Comparison of ENCODE assay signal across 16 cellular contexts in the genomic region with DNA sequence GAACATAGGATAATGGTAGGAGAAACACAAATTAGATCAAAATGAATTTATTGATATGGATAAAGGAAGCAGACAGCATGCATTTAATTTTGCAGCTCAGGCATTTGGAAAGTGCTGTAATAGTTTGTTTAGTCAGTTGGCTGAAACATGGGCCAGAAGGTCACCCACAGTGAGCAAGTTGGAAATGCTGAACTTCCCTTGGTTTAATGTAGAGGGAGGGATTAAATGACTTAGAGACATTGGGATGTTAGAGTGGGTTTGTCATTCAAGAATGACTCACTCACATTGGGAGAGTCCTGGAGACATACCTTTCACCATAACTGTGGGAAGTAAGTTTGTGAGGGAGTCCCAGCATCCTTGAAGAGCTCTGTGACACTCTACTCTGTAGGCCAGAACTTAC.
DNase-seq lines count a peak whose midpoint lies in the region; TF ChIP-seq lines count a peak whose summit lies in the region.
"Had no signal": no experiment of that assay in that cellular context is flagged by ENCODE, and none has a peak within 500 bp of the region (broad histone marks: within the 10 kb centered on the region; RNA-seq: fewer than 3 reads in every experiment).

No MANE protein-coding gene starts in this region.

- no peak overlapping the region for H3K4me3 ChIP-seq in osteoblast (ENCODE audit: insufficient read depth, low read length)
- H3K4me3 ChIP-seq: body of pancreas, pancreas had no signal

- H3K9me3 ChIP-seq in osteoblast (ENCODE audit: low read depth, low read length), result no peaks in the 10 kb centered on the region
- H3K9me3 ChIP-seq: body of pancreas, pancreas had no signal

- no peaks in the 10 kb centered on the region for H3K79me2 ChIP-seq in osteoblast (ENCODE audit: insufficient read depth, low read length)

- no peak overlapping the region for H3K27ac ChIP-seq in osteoblast (ENCODE audit: low read depth, low read length)
- H3K27ac ChIP-seq: body of pancreas, pancreas had no signal

- POLR2A ChIA-PET in HEK293T (lab: Yijun Ruan, JAX), result no interaction called here

- peak; percentile 87 for DNase-seq in EL
- peak; percentile 10 for DNase-seq in NCI-H226
- DNase-seq in fibroblast of gingiva (ENCODE audit: low read depth), result peak; percentile 53
- DNase-seq in osteoblast (ENCODE audit: insufficient read length, low spot score, missing footprints), result peak; percentile 74
- no peak for DNase-seq in inferior parietal cortex (ENCODE audit: extremely low spot score)
- DNase-seq in HEK293T (ENCODE audit: extremely low spot score), result no peak
- DNase-seq in cerebellar nuclear complex (lab: John Stamatoyannopoulos, UW), result no peak
- DNase-seq in dermis blood vessel endothelial cell, result no peak
- DNase-seq: activated CD8-positive, alpha-beta memory T cell treated with anti-CD3 and anti-CD28 coated beads, Interleukin-2, amount 10 ng/mL, durations not matched to agents 7 days and 5 days; activated gamma-delta T cell treated with Interleukin-2 at 50 U/mL for 16 hours; body of pancreas; CD8-positive, alpha-beta memory T cell; effector CD4-positive, alpha-beta T cell; NCI-H82; pancreas; stimulated activated naive CD8-positive, alpha-beta T cell treated with anti-CD3 and anti-CD28 coated beads, Interleukin-15, amount 100 ng/mL, for 72 hours had no signal

- H3K27me3 ChIP-seq in osteoblast (ENCODE audit: insufficient read depth, low read length), result no peaks in the 10 kb centered on the region
- H3K27me3 ChIP-seq: body of pancreas, pancreas had no signal

- CTCF ChIA-PET in HEK293T (lab: Yijun Ruan, JAX), result no interaction called here

- peaks cover 9% of the 10 kb centered on the region for H3K4me1 ChIP-seq in osteoblast (ENCODE audit: insufficient read depth, low read length)
- H3K4me1 ChIP-seq: body of pancreas, pancreas had no signal

- TF ChIP-seq CTCF in osteoblast (IDR thresholded peaks at IDR 0.05; ENCODE audit: extremely low read depth, low read depth, low read length), result no peak

- H3K36me3 ChIP-seq in osteoblast (ENCODE audit: insufficient read depth, low read length), result no peaks in the 10 kb centered on the region
- H3K36me3 ChIP-seq: pancreas had no signal

- H3K4me2 ChIP-seq in osteoblast (ENCODE audit: insufficient read depth, low read length), result no peak overlapping the region

- no peak overlapping the region for H2AFZ ChIP-seq in osteoblast (ENCODE audit: low read length)

- H4K20me1 ChIP-seq in osteoblast (ENCODE audit: insufficient read depth, low read length), result no peaks in the 10 kb centered on the region

TF ChIP-seq in HEK293T, 16 proteins besides CTCF, POLR2A, EP300 and RAD21:
- TF ChIP-seq FOXM1 (IDR thresholded peaks at IDR 0.05; ENCODE audit: borderline replicate concordance), result no peak

Comparison
In these comparisons a context has a peak if more than half of its experiments do, and no peak if none do; other contexts are left out.
1. DNase-seq: peak in EL (single experiment), NCI-H226 (single experiment), fibroblast of gingiva (single experiment) and osteoblast (single experiment); none in inferior parietal cortex (single experiment), HEK293T (single experiment), cerebellar nuclear complex (0 of 2) and dermis blood vessel endothelial cell (single experiment).